ENCODE assay signal across 11 cellular contexts in the genomic region with DNA sequence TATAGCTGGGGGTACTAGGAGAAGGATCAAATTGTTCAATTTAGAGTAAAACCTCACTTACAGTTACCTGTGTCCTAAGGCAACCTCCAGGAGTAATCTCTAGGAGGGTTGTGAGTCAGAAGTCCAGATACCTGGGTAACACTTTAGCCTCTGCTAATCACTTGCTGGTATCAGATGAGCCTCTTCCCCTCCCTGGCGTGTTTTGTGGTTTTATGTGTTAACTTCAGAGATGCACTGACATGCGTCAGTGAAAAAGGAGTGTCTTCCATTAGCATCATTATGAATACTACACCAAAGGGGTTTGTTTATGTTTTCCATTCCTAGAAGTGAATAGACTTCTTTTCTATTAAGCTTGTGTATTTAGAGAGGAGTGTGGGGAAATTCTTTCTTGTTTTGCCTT.
DNase-seq lines count a peak whose midpoint lies in the region; ATAC-seq and TF ChIP-seq lines count a peak whose summit lies in the region.
"Had no signal": no experiment of that assay in that cellular context is flagged by ENCODE, and none has a peak within 500 bp of the region (broad histone marks: within the 10 kb centered on the region; RNA-seq: fewer than 3 reads in every experiment).

No MANE protein-coding gene starts in this region.

- H3K4me1 Mint-ChIP-seq in CD4-positive, alpha-beta memory T cell: peaks cover 0 to 26% (median 13%) of the 10 kb centered on the region in 4 donors

- no peaks in the 10 kb centered on the region for H3K27me3 Mint-ChIP-seq in CD4-positive, alpha-beta memory T cell

- no peak overlapping the region for H3K27ac ChIP-seq in CD4-positive, alpha-beta memory T cell (ENCODE audit: low read depth, low read length)
- peak overlapping the region; percentile 86 for H3K27ac ChIP-seq in foreskin keratinocyte
- H3K27ac ChIP-seq: psoas muscle had no signal

- DNase-seq in CD4-positive, alpha-beta memory T cell: peak; percentile 53 to 84 (median 68)
- DNase-seq in GM20000 (ENCODE audit: low spot score) (peak; percentile 13), T-helper 1 cell (peak in 3 of 5 donors; percentile 9 to 75 (median 13)), foreskin keratinocyte (peak; percentile 92 to 94), NCI-H2171 treated with DMSO at 0.1 percent for 48 hours (lab: John Stamatoyannopoulos, UW) (no peak), AG20443 (ENCODE audit: low spot score) (no peak)
- DNase-seq in NK-92 treated with Interleukin-12 subunit alpha and Interleukin-12 subunit beta, amount 100 ng/mL, for 24 hours (lab: John Stamatoyannopoulos, UW): no peak
- DNase-seq: GDM1, NCI-H526, psoas muscle had no signal

- POLR2A ChIA-PET in CD4-positive, alpha-beta memory T cell (lab: Charles Lee; ENCODE audit: partially characterized antibody): no interaction called here

- intact Hi-C loops in CD4-positive, alpha-beta memory T cell (cut with micrococcal nuclease): no loop called here

- H3K4me1 ChIP-seq in CD4-positive, alpha-beta memory T cell (ENCODE audit: insufficient read depth, low read length): peaks cover 45% of the 10 kb centered on the region
- peaks cover 16% of the 10 kb centered on the region for H3K4me1 ChIP-seq in foreskin keratinocyte

- no peaks in the 10 kb centered on the region for H3K9me3 Mint-ChIP-seq in CD4-positive, alpha-beta memory T cell

- TF ChIP-seq CTCF in GM20000 (IDR thresholded peaks at IDR 0.05; ENCODE audit: extremely low read depth, missing control alignments): no peak
- TF ChIP-seq CTCF in foreskin keratinocyte (conservative IDR thresholded peaks at IDR 0.05): no peak

- peaks cover 0 to 8% of the 10 kb centered on the region in 2 donors for H3K36me3 Mint-ChIP-seq in CD4-positive, alpha-beta memory T cell

- CTCF ChIA-PET in CD4-positive, alpha-beta memory T cell (lab: Charles Lee; ENCODE audit: partially characterized antibody): no interaction called here

- no peaks in the 10 kb centered on the region for H3K9me3 ChIP-seq in CD4-positive, alpha-beta memory T cell (ENCODE audit: control insufficient read depth in 1 of 2, low read length in 2 of 2)
- H3K9me3 ChIP-seq: psoas muscle had no signal

- ATAC-seq in foreskin keratinocyte (peak; percentile 96), HG03439 (IDR thresholded peaks at IDR 0.05; ENCODE audit: unreplicated experiment) (no peak)
- ATAC-seq: psoas muscle had no signal

- peak overlapping the region in 5 of 8 donors; percentile 2 to 44 (median 8) for H3K4me3 Mint-ChIP-seq in CD4-positive, alpha-beta memory T cell

- no peaks in the 10 kb centered on the region for H3K27me3 ChIP-seq in CD4-positive, alpha-beta memory T cell (ENCODE audit: insufficient read depth, low read length)
- no peaks in the 10 kb centered on the region for H3K27me3 ChIP-seq in foreskin keratinocyte

- H3K27ac Mint-ChIP-seq in CD4-positive, alpha-beta memory T cell: peak overlapping the region in 2 of 7 donors; percentile 38 to 72

- no peak overlapping the region for H3K4me3 ChIP-seq in CD4-positive, alpha-beta memory T cell (ENCODE audit: low read length in 2 of 2)
- H3K4me3 ChIP-seq: psoas muscle had no signal

- no peaks in the 10 kb centered on the region for H3K36me3 ChIP-seq in CD4-positive, alpha-beta memory T cell (ENCODE audit: insufficient read depth, low read length)

Comparison
In these comparisons a context has a peak if more than half of its experiments do, and no peak if none do; other contexts are left out.
1. DNase-seq: peak in CD4-positive, alpha-beta memory T cell (5 of 5), GM20000 (single experiment), T-helper 1 cell (3 of 5) and foreskin keratinocyte (2 of 2); none in NCI-H2171 treated with DMSO at 0.1 percent for 48 hours (single experiment), AG20443 (single experiment) and NK-92 treated with Interleukin-12 subunit alpha and Interleukin-12 subunit beta, amount 100 ng/mL, for 24 hours (single experiment).